In the genomic region with DNA sequence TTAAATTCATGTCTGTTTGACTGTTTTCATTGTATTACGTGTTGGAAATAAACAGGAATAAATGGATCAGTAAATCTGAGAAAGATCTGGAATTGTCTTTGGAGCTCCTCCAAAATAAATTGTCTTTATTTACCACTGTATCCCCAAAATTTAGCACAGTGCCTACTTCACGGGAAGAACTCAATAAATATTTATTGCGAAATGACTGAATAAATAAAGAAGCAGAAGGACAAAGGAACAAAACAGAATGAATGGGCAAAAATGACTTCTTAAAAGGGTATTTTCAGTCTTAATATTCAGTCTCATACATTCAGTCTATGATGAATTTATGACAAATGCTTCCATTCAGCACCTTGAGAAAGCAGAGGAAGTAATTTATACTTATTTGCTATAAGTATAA, we compare ENCODE assay signal across 18 cellular contexts. TPM values are rescaled to one million over a fixed set of nuclear protein-coding genes. Genes with fewer than 3 reads are reported as not detected.
DNase-seq lines count a peak whose midpoint lies in the region; ATAC-seq, FAIRE-seq and TF ChIP-seq lines count a peak whose summit lies in the region.
"Had no signal": no experiment of that assay in that cellular context is flagged by ENCODE, and none has a peak within 500 bp of the region (broad histone marks: within the 10 kb centered on the region; RNA-seq: fewer than 3 reads in every experiment).

No MANE protein-coding gene starts in this region.

- no peak for TF ChIP-seq RAD21 in H1 (IDR thresholded peaks at IDR 0.05 in 1 of 2, conservative IDR thresholded peaks at IDR 0.05 in 1 of 2; ENCODE audit: low read depth in 2 of 2, low read length in 2 of 2)

- peaks cover 0 to 38% (median 0%) of the 10 kb centered on the region in 11 experiments; a peak in 4 of 22 replicates for H3K27me3 ChIP-seq in BLaER1 treated with 17β-estradiol and CSF1 and Interleukin-3, amounts not matched to agents 10 nM and 100 nM
- H3K27me3 ChIP-seq in PC-3 (ENCODE audit: low read length) (no peaks in the 10 kb centered on the region), H1 (replicated peaks in 1 of 4; ENCODE audit: control insufficient read depth in 3 of 4, extremely low read depth in 1 of 4, insufficient read depth in 3 of 4, low read length in 3 of 4) (no peaks in the 10 kb centered on the region), mammary epithelial cell (ENCODE audit: insufficient read depth, low read length) (no peaks in the 10 kb centered on the region)

- CTCF ChIA-PET in PC-3 (lab: Charles Lee) (no interaction called here), H1 (lab: Charles Lee; ENCODE audit: partially characterized antibody) (no interaction called here), mammary epithelial cell (lab: Charles Lee; ENCODE audit: low non-redundant PET) (no interaction called here)

- TF ChIP-seq POLR2A in H1 (IDR thresholded peaks at IDR 0.05; ENCODE audit: control extremely low read depth in 1 of 2, low read depth in 2 of 2, low read length in 2 of 2), result no peak

- no peaks in the 10 kb centered on the region for H3K9me3 Mint-ChIP-seq in activated T-helper 17 cell treated with anti-CD3 and anti-CD28 coated beads, Interleukin-2, amount 50 U/mL, for 72 hours
- H3K9me3 Mint-ChIP-seq: CD4-positive, alpha-beta T cell had no signal

- ATAC-seq in PC-3, result no peak
- no peak for ATAC-seq in activated T-helper 17 cell treated with anti-CD3 and anti-CD28 coated beads, Interleukin-2, amount 50 U/mL, for 72 hours (replicated peaks)
- ATAC-seq: GM12878 had no signal

- no peak overlapping the region for H4K5ac ChIP-seq in H1 (ENCODE audit: insufficient read length, low read depth, low read length)

- H3K9me2 ChIP-seq in PC-3 (replicated peaks; ENCODE audit: low read length), result no peaks in the 10 kb centered on the region

- H3K27ac ChIP-seq in BLaER1 treated with 17β-estradiol and CSF1 and Interleukin-3, amounts not matched to agents 10 nM and 100 nM, result no peak overlapping the region
- H3K27ac ChIP-seq in PC-3 (ENCODE audit: low read length) (peak overlapping the region; percentile 84), H1 (ENCODE audit: low read depth, low read length) (no peak overlapping the region), mammary epithelial cell (ENCODE audit: insufficient read depth, low read depth, low read length) (no peak overlapping the region)

- H3K4me3 Mint-ChIP-seq in activated T-helper 17 cell treated with anti-CD3 and anti-CD28 coated beads, Interleukin-2, amount 50 U/mL, for 72 hours, result no peak overlapping the region
- H3K4me3 Mint-ChIP-seq: CD4-positive, alpha-beta T cell had no signal

- dilution Hi-C loops in mammary epithelial cell (cut with HindIII; ENCODE audit: low sequenced_read_pairs), result no loop called here

- no peaks in the 10 kb centered on the region for H4K20me1 ChIP-seq in BLaER1 treated with 17β-estradiol and CSF1 and Interleukin-3, amounts not matched to agents 10 nM and 100 nM
- no peaks in the 10 kb centered on the region for H4K20me1 ChIP-seq in PC-3 (ENCODE audit: low read length)
- H4K20me1 ChIP-seq in H1 (replicated peaks in 1 of 2; ENCODE audit: control insufficient read depth in 1 of 2, insufficient read depth in 2 of 2, low read length in 2 of 2), result no peaks in the 10 kb centered on the region
- H4K20me1 ChIP-seq in mammary epithelial cell (ENCODE audit: insufficient read depth, low read length), result no peaks in the 10 kb centered on the region

- H3K4me1 ChIP-seq in BLaER1 treated with 17β-estradiol and CSF1 and Interleukin-3, amounts not matched to agents 10 nM and 100 nM, result peaks cover 0 to 14% (median 9%) of the 10 kb centered on the region in 10 experiments; a peak in 13 of 20 replicates
- H3K4me1 ChIP-seq in PC-3 (ENCODE audit: insufficient read depth, low read length), result peaks cover 37% of the 10 kb centered on the region
- peaks cover 0 to 2% (median 0%) of the 10 kb centered on the region in 4 experiments; a peak in 1 of 7 replicates for H3K4me1 ChIP-seq in H1 (replicated peaks in 1 of 4; ENCODE audit: control insufficient read depth in 3 of 4, insufficient read depth in 4 of 4, low read length in 3 of 4)
- no peaks in the 10 kb centered on the region for H3K4me1 ChIP-seq in mammary epithelial cell (ENCODE audit: insufficient read depth, low read length)

- peaks cover 25% of the 10 kb centered on the region for H3K27me3 Mint-ChIP-seq in activated T-helper 17 cell treated with anti-CD3 and anti-CD28 coated beads, Interleukin-2, amount 50 U/mL, for 72 hours

- WGBS in H1 (ENCODE audit: extremely low coverage in 1 of 2, insufficient coverage in 1 of 2, insufficient read length in 1 of 2, insufficient replicate concordance in 2 of 2, low coverage in 1 of 2, low lambda C conversion rate in 2 of 2, missing lambda C conversion rate in 1 of 2), 2 experiments, result 83% methylated on average over 3 of the region's 3 CpGs; no CpG with 5 or more reads in 1 of the 2 experiments
- WGBS in mammary epithelial cell (ENCODE audit: low coverage, missing lambda C conversion rate), result 77% methylated on average over 3 of the region's 3 CpGs

- H2BK15ac ChIP-seq in H1 (ENCODE audit: low read length), result no peak overlapping the region

- H3K9me3 ChIP-seq in BLaER1 treated with 17β-estradiol and CSF1 and Interleukin-3, amounts not matched to agents 10 nM and 100 nM (replicated peaks in 1 of 11), result peaks cover 0 to 27% (median 15%) of the 10 kb centered on the region in 11 experiments; a peak in 11 of 22 replicates
- H3K9me3 ChIP-seq in PC-3 (ENCODE audit: low read length) (no peaks in the 10 kb centered on the region), H1 (ENCODE audit: insufficient read depth in 2 of 2, low read depth in 1 of 2, low read length in 1 of 2) (no peaks in the 10 kb centered on the region), mammary epithelial cell (replicated peaks; ENCODE audit: insufficient read depth, low read length) (no peaks in the 10 kb centered on the region)

- no peaks in the 10 kb centered on the region; the same call in 1 of the 2 replicates for H3K23me2 ChIP-seq in H1 (ENCODE audit: low read depth, low read length)

- H2BK20ac ChIP-seq in H1 (ENCODE audit: low read length), result no peak overlapping the region

- H3K79me2 ChIP-seq in PC-3 (ENCODE audit: low read length) (no peaks in the 10 kb centered on the region), H1 (ENCODE audit: control insufficient read depth in 1 of 2, insufficient read depth in 2 of 2, low read length in 2 of 2) (no peaks in the 10 kb centered on the region), mammary epithelial cell (ENCODE audit: insufficient read depth, low read length) (no peaks in the 10 kb centered on the region)

- no peaks in the 10 kb centered on the region for H3K36me3 Mint-ChIP-seq in activated T-helper 17 cell treated with anti-CD3 and anti-CD28 coated beads, Interleukin-2, amount 50 U/mL, for 72 hours (ENCODE audit: low read depth)

- TF ChIP-seq CTCF in PC-3 (conservative IDR thresholded peaks at IDR 0.05; ENCODE audit: low read depth, low read length) (no peak), H1 (IDR thresholded peaks at IDR 0.05; ENCODE audit: control extremely low read depth in 1 of 3, insufficient read depth in 1 of 3, low read depth in 1 of 3, low read length in 3 of 3) (no peak), mammary epithelial cell (conservative IDR thresholded peaks at IDR 0.05 in 1 of 2, IDR thresholded peaks at IDR 0.05 in 1 of 2; ENCODE audit: extremely low read depth in 1 of 2, insufficient read depth in 1 of 2, low read depth in 1 of 2, low read length in 2 of 2) (no peak)

- no peak overlapping the region for H3K23ac ChIP-seq in H1 (ENCODE audit: insufficient read length)

- no peaks in the 10 kb centered on the region for H3K36me3 ChIP-seq in BLaER1 treated with 17β-estradiol and CSF1 and Interleukin-3, amounts not matched to agents 10 nM and 100 nM
- H3K36me3 ChIP-seq in PC-3 (ENCODE audit: low read depth, low read length), result no peaks in the 10 kb centered on the region
- no peaks in the 10 kb centered on the region for H3K36me3 ChIP-seq in H1 (ENCODE audit: control insufficient read depth in 2 of 4, insufficient read depth in 4 of 4, low read length in 3 of 4)
- no peaks in the 10 kb centered on the region for H3K36me3 ChIP-seq in mammary epithelial cell (ENCODE audit: insufficient read depth, low read length)

- in situ Hi-C loops in mammary epithelial cell (cut with MboI; ENCODE audit: low sequenced_read_pairs in 2 of 2), result no loop called here

- no peak overlapping the region for H3K18ac ChIP-seq in H1 (ENCODE audit: extremely low read depth, low read length)

- no peak for FAIRE-seq in H1 (lab: Jason Lieb, UNC)
- FAIRE-seq: GM12878, GM18507 had no signal

- intact Hi-C loops in PC-3 (cut with micrococcal nuclease) (loop anchor here (2.0 to 5.0 kb wide), 3 partner anchors 19 to 83 kb away; partner anchors contain the start of gene PRKAA2), mammary epithelial cell (cut with micrococcal nuclease) (no loop called here)

- H3K56ac ChIP-seq in H1 (replicated peaks; ENCODE audit: insufficient read length, low read depth, low read length), result no peak overlapping the region

- H4K91ac ChIP-seq in H1 (replicated peaks; ENCODE audit: insufficient read length, low read length), result no peak overlapping the region

- no peak overlapping the region for H2BK120ac ChIP-seq in H1 (replicated peaks; ENCODE audit: low read depth, low read length)

- H2AK5ac ChIP-seq in H1 (ENCODE audit: low read depth, low read length), result no peak overlapping the region

- no peak overlapping the region for H4K8ac ChIP-seq in H1 (ENCODE audit: extremely low read depth, insufficient read depth, low read length)

- H3K79me1 ChIP-seq in H1 (ENCODE audit: low read depth, low read length), result no peaks in the 10 kb centered on the region

- no peak overlapping the region for H3K9ac ChIP-seq in BLaER1 treated with 17β-estradiol and CSF1 and Interleukin-3, amounts not matched to agents 10 nM and 100 nM
- peak overlapping the region; percentile 16; the same call in 1 of the 2 replicates for H3K9ac ChIP-seq in PC-3 (ENCODE audit: low read length)
- no peak overlapping the region for H3K9ac ChIP-seq in H1 (replicated peaks in 1 of 4; ENCODE audit: extremely low read depth in 1 of 4, low read depth in 3 of 4, low read length in 3 of 4)
- H3K9ac ChIP-seq in mammary epithelial cell (ENCODE audit: insufficient read depth, low read length), result no peak overlapping the region

- H2AFZ ChIP-seq in PC-3 (ENCODE audit: low read length) (no peak overlapping the region), H1 (ENCODE audit: low read length) (no peak overlapping the region), mammary epithelial cell (ENCODE audit: low read depth, low read length) (no peak overlapping the region)

- no TSS peak for BruUV-seq in PC-3 (replicated peaks; lab: Mats Ljungman, UMichigan)
- BruUV-seq in mammary epithelial cell (replicated peaks; lab: Mats Ljungman, UMichigan), result no TSS peak

- H3K4ac ChIP-seq in H1 (replicated peaks; ENCODE audit: insufficient read length, low read depth, low read length), result no peak overlapping the region

- H3K4me1 Mint-ChIP-seq in activated T-helper 17 cell treated with anti-CD3 and anti-CD28 coated beads, Interleukin-2, amount 50 U/mL, for 72 hours, result no peaks in the 10 kb centered on the region

- no peak overlapping the region for H2BK12ac ChIP-seq in H1 (ENCODE audit: low read depth, low read length)

- no peak overlapping the region for H2BK5ac ChIP-seq in H1 (ENCODE audit: low read depth, low read length)

- POLR2A ChIA-PET in PC-3 (lab: Charles Lee; ENCODE audit: unreplicated experiment), result no interaction called here
- POLR2A ChIA-PET in H1 (lab: Charles Lee; ENCODE audit: partially characterized antibody), result no interaction called here

- H3K4me3 ChIP-seq in BLaER1 treated with 17β-estradiol and CSF1 and Interleukin-3, amounts not matched to agents 10 nM and 100 nM, result no peak overlapping the region
- H3K4me3 ChIP-seq in PC-3 (ENCODE audit: low read length), result peak overlapping the region; percentile 14; the same call in 1 of the 2 replicates
- no peak overlapping the region for H3K4me3 ChIP-seq in H1 (ENCODE audit: extremely low read depth in 1 of 4, insufficient read depth in 2 of 4, low read depth in 3 of 4, low read length in 4 of 4)
- no peak overlapping the region for H3K4me3 ChIP-seq in mammary epithelial cell (replicated peaks in 1 of 3; ENCODE audit: insufficient read depth in 1 of 3, low read depth in 2 of 3, low read length in 3 of 3)
- H3K4me3 ChIP-seq: GM12878 had no signal

- H3K14ac ChIP-seq in H1 (ENCODE audit: insufficient read length), result no peak overlapping the region

- no peak overlapping the region for H3K27ac Mint-ChIP-seq in activated T-helper 17 cell treated with anti-CD3 and anti-CD28 coated beads, Interleukin-2, amount 50 U/mL, for 72 hours
- H3K27ac Mint-ChIP-seq: CD4-positive, alpha-beta T cell; H9 had no signal

- H3K4me2 ChIP-seq in BLaER1 treated with 17β-estradiol and CSF1 and Interleukin-3, amounts not matched to agents 10 nM and 100 nM, result peak overlapping the region in 8 of 11 experiments; percentile 11 to 41 (median 16); a peak in 10 of 22 replicates
- H3K4me2 ChIP-seq in PC-3 (ENCODE audit: low read length), result peak overlapping the region; percentile 58
- H3K4me2 ChIP-seq in H1 (ENCODE audit: insufficient read depth in 1 of 2, low read depth in 2 of 2, low read length in 2 of 2), result no peak overlapping the region
- no peak overlapping the region for H3K4me2 ChIP-seq in mammary epithelial cell (ENCODE audit: insufficient read depth, low read depth, low read length)

- DNase-seq in PC-3 (no peak), H1 (ENCODE audit: low read depth in 1 of 2, low spot score in 2 of 2) (no peak), iPS-NIHi7 (ENCODE audit: extremely low spot score) (no peak), mammary epithelial cell (no peak), DMS153 (lab: John Stamatoyannopoulos, UW) (no peak)
- DNase-seq: AML-193; C1 segment of cervical spinal cord; Calu3; CD4-positive, alpha-beta T cell; DMS 273 treated with DMSO at 0.1 percent for 48 hours; DMS79; H9 had no signal

- H3F3A ChIP-seq in PC-3 (ENCODE audit: low read length, unreplicated experiment), result no peaks in the 10 kb centered on the region

- no peak for TF ChIP-seq EP300 in H1 (IDR thresholded peaks at IDR 0.05; ENCODE audit: borderline replicate concordance in 1 of 2, low read depth in 2 of 2, low read length in 2 of 2)

RNA-seq across cellular contexts. Expression of gene PRKAA2, which starts 19.3 kb away (rescaled TPM):
- total RNA-seq in PC-3 (2014; rRNA removed) (3.4 and 4.5 TPM in 2 replicates), mammary epithelial cell (1 to 10 TPM in 1 of 2 donors, under 1 TPM in 1; 0.07 to 5.8 TPM)
- total RNA-seq in H1 (2021; fragmentation: NEBNext Ultra II Directional; extraction: Animal tissue kit (Norgen Biotek cat#: 25700)), result 5.9 and 6.4 TPM in 2 replicates
- polyA plus RNA-seq in H1 (2011; rRNA removed) (1.4 and 2.6 TPM in 2 replicates), mammary epithelial cell (0.03 TPM)
- polyA plus RNA-seq in H1 (2011; cell fraction: cytosol; rRNA removed), result 3.1 TPM
- 1.7 TPM for polyA plus RNA-seq in H1 (2011; cell fraction: nucleus; rRNA removed)
- polyA plus RNA-seq in H1 (2012, experiment 1 of 2), result 2.0 to 4.2 TPM (median 2.6 TPM) in 4 replicates
- 0.33 TPM for polyA plus RNA-seq in H1 (2012, experiment 2 of 2)
- 3.8 TPM for polyA plus RNA-seq in H1 (2013, experiment 1 of 2)
- polyA plus RNA-seq in H1 (2013, experiment 2 of 2), result 3.6 TPM
- polyA minus RNA-seq in H1 (2011; rRNA and poly(A)+ RNA removed), result 7.3 and 10.2 TPM in 2 replicates
- 4.0 TPM for polyA minus RNA-seq in H1 (2011; cell fraction: cytosol; rRNA and poly(A)+ RNA removed)
- polyA minus RNA-seq in H1 (2011; cell fraction: nucleus; rRNA and poly(A)+ RNA removed), result 11.2 TPM
- polyA minus RNA-seq in mammary epithelial cell, result not detected
- total RNA-seq in activated T-helper 17 cell treated with anti-CD3 and anti-CD28 coated beads, Interleukin-2, amount 50 U/mL, for 72 hours, result under 1 TPM in 1 of 2 donors, not detected in 1; 0.19 TPM
- total RNA-seq: CD4-positive, alpha-beta T cell; G401; GM12878; HT-29 had no signal

RNA-seq across cellular contexts. Expression of gene PLPP3, which starts 46.5 kb away (rescaled TPM):
- 32.8 and 41.0 TPM in 2 replicates for total RNA-seq in PC-3 (2014; rRNA removed)
- 30.6 and 33.2 TPM in 2 replicates for total RNA-seq in H1 (2021; fragmentation: NEBNext Ultra II Directional; extraction: Animal tissue kit (Norgen Biotek cat#: 25700))
- 40.4 and 42.0 TPM in 2 replicates for polyA plus RNA-seq in H1 (2011; rRNA removed)
- 38.1 TPM for polyA plus RNA-seq in H1 (2011; cell fraction: cytosol; rRNA removed)
- polyA plus RNA-seq in H1 (2011; cell fraction: nucleus; rRNA removed), result 53.1 TPM
- polyA plus RNA-seq in H1 (2012, experiment 1 of 2), result 25.9 to 27.9 TPM (median 26.2 TPM) in 4 replicates
- 7.0 TPM for polyA plus RNA-seq in H1 (2012, experiment 2 of 2)
- 66.2 TPM for polyA plus RNA-seq in H1 (2013, experiment 1 of 2)
- 62.3 TPM for polyA plus RNA-seq in H1 (2013, experiment 2 of 2)
- polyA minus RNA-seq in H1 (2011; rRNA and poly(A)+ RNA removed), result 55.8 and 62.3 TPM in 2 replicates
- polyA minus RNA-seq in H1 (2011; cell fraction: cytosol; rRNA and poly(A)+ RNA removed), result 33.3 TPM
- polyA minus RNA-seq in H1 (2011; cell fraction: nucleus; rRNA and poly(A)+ RNA removed), result 80.3 TPM
- 10 to 100 TPM in 1 of 2 donors, 1 to 10 TPM in 1; 1.3 to 16.2 TPM for total RNA-seq in mammary epithelial cell
- 2.4 TPM for polyA plus RNA-seq in mammary epithelial cell
- 17.2 TPM for polyA minus RNA-seq in mammary epithelial cell
- total RNA-seq in activated T-helper 17 cell treated with anti-CD3 and anti-CD28 coated beads, Interleukin-2, amount 50 U/mL, for 72 hours, result not detected
- total RNA-seq: CD4-positive, alpha-beta T cell; G401 had no signal

Comparison
In these comparisons a context has a peak if more than half of its experiments do, and no peak if none do; other contexts are left out.
1. H3K4me2 ChIP-seq: peak in BLaER1 treated with 17β-estradiol and CSF1 and Interleukin-3, amounts not matched to agents 10 nM and 100 nM (8 of 11) and PC-3 (single experiment); none in H1 (0 of 2) and mammary epithelial cell (single experiment).